8 cellular contexts compared by ENCODE assay signal in genomic region chr12:24948452-24948815, GRCh38. TPM values are rescaled to one million over a fixed set of nuclear protein-coding genes. Genes with fewer than 3 reads are reported as not detected.
DNase-seq lines count a peak whose midpoint lies in the region; ATAC-seq and TF ChIP-seq lines count a peak whose summit lies in the region.

No MANE protein-coding gene starts in this region.

- H3K4me1 ChIP-seq in HEK293 (ENCODE audit: control insufficient read depth, insufficient read depth, low read length) (0 out of 2 replicates have a peak, but pooled peaks cover 3% of the 10 kb centered on the region), OCI-LY7 (ENCODE audit: insufficient read depth, low read length, poor library complexity, severe bottlenecking) (peaks cover 59% of the 10 kb centered on the region), right lobe of liver (no peaks in the 10 kb centered on the region)

- H3K79me2 ChIP-seq in OCI-LY7 (ENCODE audit: insufficient read depth, low read depth, low read length) = peaks cover 58% of the 10 kb centered on the region

- CTCF ChIA-PET in HEK293 (lab: Yijun Ruan, JAX) = interaction anchor here (0.7 to 1.4 kb wide), 2 partner anchors 51 to 59 kb away, joined by 4 to 6 read pairs; no protein-coding TSS in a partner anchor
- CTCF ChIA-PET in OCI-LY7 (lab: Charles Lee; ENCODE audit: unreplicated experiment) = no interaction called here

- intact Hi-C loops in OCI-LY7 (cut with micrococcal nuclease; ENCODE audit: unreplicated experiment) = loop anchor here (2.0 to 5.0 kb wide), 2 partner anchors 109 to 302 kb away; partner anchors contain the start of gene KRAS
- intact Hi-C loops in right lobe of liver (cut with DNase I) = no loop called here

- DNase-seq in Daoy (ENCODE audit: low read depth) = peak; percentile 52
- peak; percentile 59 for DNase-seq in OCI-LY7 (ENCODE audit: low spot score)
- DNase-seq in choroid plexus epithelial cell (ENCODE audit: low read depth) = peak; percentile 41
- no peak for DNase-seq in right lobe of liver
- DNase-seq in stimulated activated naive CD4-positive, alpha-beta T cell treated with Interleukin-2 at 50 U/mL for 16 hours (lab: John Stamatoyannopoulos, UW) = peak; percentile 22
- DNase-seq in hippocampal formation (lab: John Stamatoyannopoulos, UW) = no peak

- H3K27ac ChIP-seq in HEK293 (ENCODE audit: extremely low read depth, low read depth, low read length) (peak overlapping the region; percentile 45; the same call in 1 of the 2 replicates), OCI-LY7 (ENCODE audit: low read depth, low read length, poor library complexity, severe bottlenecking) (peak overlapping the region; percentile 70), right lobe of liver (no peak overlapping the region)

- H3K4me3 ChIP-seq in HEK293 (ENCODE audit: low read depth, low read length) (peak overlapping the region; percentile 67), OCI-LY7 (ENCODE audit: low read depth, low read length, poor library complexity, severe bottlenecking) (peak overlapping the region; percentile 79), choroid plexus epithelial cell (ENCODE audit: low read depth, low read length) (peak overlapping the region; percentile 77), right lobe of liver (peak overlapping the region; percentile 41 to 46 (median 46))

- no peaks in the 10 kb centered on the region for H3K36me3 ChIP-seq in HEK293 (ENCODE audit: control insufficient read depth in 2 of 2, insufficient read depth in 1 of 2, low read length in 2 of 2)
- H3K36me3 ChIP-seq in OCI-LY7 (ENCODE audit: insufficient read depth, low read length) = peaks cover 28% of the 10 kb centered on the region
- no peaks in the 10 kb centered on the region for H3K36me3 ChIP-seq in right lobe of liver

- H3K9me3 ChIP-seq in HEK293 (ENCODE audit: control insufficient read depth, insufficient read depth, low read depth, low read length) = no peaks in the 10 kb centered on the region
- H3K9me3 ChIP-seq in OCI-LY7 (ENCODE audit: low read length) = no peaks in the 10 kb centered on the region
- no peaks in the 10 kb centered on the region for H3K9me3 ChIP-seq in right lobe of liver

- no peaks in the 10 kb centered on the region for H3K9me2 ChIP-seq in OCI-LY7 (ENCODE audit: insufficient read depth, low read length)

- H4K20me1 ChIP-seq in OCI-LY7 (ENCODE audit: insufficient read depth, low read length) = 0 out of 2 replicates have a peak, but pooled peaks cover 6% of the 10 kb centered on the region

- TF ChIP-seq POLR2A in right lobe of liver (IDR thresholded peaks at IDR 0.05) = no peak

- no peak for TF ChIP-seq CTCF in HEK293 (tag by site-specific recombination; IDR thresholded peaks at IDR 0.05)
- TF ChIP-seq CTCF in OCI-LY7 (conservative IDR thresholded peaks at IDR 0.05; ENCODE audit: low read length) = no peak
- no peak for TF ChIP-seq CTCF in choroid plexus epithelial cell (conservative IDR thresholded peaks at IDR 0.05; ENCODE audit: low read depth, low read length)
- no peak for TF ChIP-seq CTCF in right lobe of liver (IDR thresholded peaks at IDR 0.05)

- peak overlapping the region; percentile 89 for H3K4me2 ChIP-seq in OCI-LY7 (ENCODE audit: low read length)

- no peaks in the 10 kb centered on the region for H3K27me3 ChIP-seq in right lobe of liver

- 2% methylated on average over 18 of the region's 18 CpGs for WGBS in right lobe of liver (ENCODE audit: insufficient coverage, low coverage, low lambda C conversion rate, missing lambda C conversion rate)

- BruUV-seq in OCI-LY7 (replicated peaks; lab: Mats Ljungman, UMichigan) = no TSS peak

- ATAC-seq in right lobe of liver = peak; percentile 46 to 59 (median 50)
- ATAC-seq in GM18519 (IDR thresholded peaks at IDR 0.05; ENCODE audit: low FRiP score, unreplicated experiment) = no peak

- H2AFZ ChIP-seq in OCI-LY7 (ENCODE audit: low read length) = peak overlapping the region; percentile 92; the same call in 1 of the 2 replicates

- POLR2A ChIA-PET in HEK293 (lab: Yijun Ruan, JAX) (interaction anchor here (0.6 kb wide), 1 partner anchor 32 kb away, joined by 3 read pairs; no protein-coding TSS in a partner anchor), OCI-LY7 (lab: Charles Lee) (interaction anchor here (1.0 to 2.8 kb wide), 6 partner anchors 48 to 243 kb away, joined by 3 to 13 read pairs (median 5); no protein-coding TSS in a partner anchor)

TF ChIP-seq in HEK293, 187 proteins besides CTCF, POLR2A, EP300 and RAD21:
- TF ChIP-seq ZNF366 (tag by site-specific recombination; conservative IDR thresholded peaks at IDR 0.05) (peak; percentile 50), ZBTB6 (tag by site-specific recombination; IDR thresholded peaks at IDR 0.05) (no peak), ZNF16 (tag by site-specific recombination; IDR thresholded peaks at IDR 0.05; ENCODE audit: low read depth) (no peak), PRDM1 (tag by site-specific recombination; IDR thresholded peaks at IDR 0.05) (peak; percentile 90), SP2 (tag by site-specific recombination; IDR thresholded peaks at IDR 0.05) (0 out of 2 replicates have a peak, but pooled peaks have one; percentile 21), ZIC2 (tag by site-specific recombination; IDR thresholded peaks at IDR 0.05) (peak; percentile 35; the same call in 1 of the 2 replicates), ZNF341 (tag by site-specific recombination; IDR thresholded peaks at IDR 0.05; ENCODE audit: low read depth) (peak; percentile 21; the same call in 1 of the 2 replicates), MZF1 (tag by site-specific recombination; IDR thresholded peaks at IDR 0.05; ENCODE audit: borderline replicate concordance) (peak; percentile 62)

RNA-seq across cellular contexts. Expression of gene BCAT1, which starts 0.5 kb away (rescaled TPM):
- total RNA-seq in Daoy (2014; rRNA removed; shearing (Covaris generic)) = 101 and 104 TPM in 2 replicates
- 116 and 121 TPM in 2 replicates for total RNA-seq in OCI-LY7 (2014; rRNA removed; shearing (Covaris generic))
- total RNA-seq in OCI-LY7 (2022) (194 and 207 TPM in 2 replicates), right lobe of liver (1 to 10 TPM in 5 of 6 experiments, under 1 TPM in 1; 0.86 to 6.0 (median 2.7) TPM)

Comparison
In these comparisons a context has a peak if more than half of its experiments do, and no peak if none do; other contexts are left out.
1. DNase-seq: peak in Daoy (single experiment), OCI-LY7 (single experiment), choroid plexus epithelial cell (single experiment) and stimulated activated naive CD4-positive, alpha-beta T cell treated with Interleukin-2 at 50 U/mL for 16 hours (single experiment); none in right lobe of liver (0 of 3) and hippocampal formation (0 of 2).
2. H3K27ac ChIP-seq: peak in HEK293 (single experiment) and OCI-LY7 (single experiment); none in right lobe of liver (0 of 3).
3. RNA of gene BCAT1, which starts 0.5 kb away (total RNA-seq): 116 to 207 TPM in OCI-LY7 and 101 to 104 TPM in Daoy; 0.86 to 6.0 TPM in right lobe of liver; every median in the first group is over 10 times any median in the second.
4. Peak in every context shown above with its lines, with median percentiles within 50 percentile points of each other: H3K4me3 ChIP-seq.